1 cellular context compared by ENCODE assay signal in the genomic region with DNA sequence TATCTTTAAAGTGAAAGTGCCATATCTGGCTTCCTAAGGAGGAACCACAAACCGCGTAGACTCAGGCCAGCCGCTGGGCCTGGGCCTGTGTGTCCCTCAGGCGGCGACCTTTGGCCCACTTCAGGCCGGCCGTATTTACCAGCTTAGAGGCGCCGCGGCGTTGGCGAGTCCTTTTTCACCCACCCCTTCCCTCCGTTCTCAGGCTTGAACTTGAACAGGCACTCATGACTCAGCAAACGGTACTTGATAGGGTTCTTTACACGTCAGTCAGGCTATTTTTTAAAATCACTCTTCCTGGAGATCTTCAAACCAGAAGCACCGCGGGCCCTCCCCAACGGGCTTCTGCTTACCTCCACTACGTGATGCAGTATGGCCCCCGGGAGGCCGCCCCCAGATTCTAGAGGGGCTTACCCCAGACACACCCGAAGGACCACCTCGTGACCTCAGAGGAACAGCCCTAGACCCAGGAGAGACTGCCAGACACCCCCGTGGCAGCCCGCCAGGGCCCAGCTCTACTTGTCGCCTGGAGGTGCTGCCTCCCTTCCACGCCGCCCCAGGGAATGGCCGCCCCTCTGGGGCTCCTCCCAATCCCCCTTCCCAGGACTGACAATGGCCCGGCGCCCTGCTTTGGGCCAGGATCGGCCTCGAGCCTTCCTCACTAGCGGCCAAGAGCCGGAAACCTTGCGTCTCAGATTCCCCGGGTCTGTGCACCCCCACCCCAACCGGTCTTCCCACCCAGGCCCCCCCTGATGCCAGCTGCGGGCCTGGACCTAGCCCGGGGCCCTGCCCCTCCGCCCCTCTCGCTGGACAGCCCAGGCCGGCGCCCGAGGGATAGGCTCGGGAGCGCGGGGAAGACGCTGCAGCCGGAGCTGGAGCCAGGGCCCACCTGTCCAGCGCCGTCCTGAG.
A peak's percentile ranks its signal among the peaks of the same experiment; 100 is the strongest.
TF ChIP-seq lines count a peak whose summit lies in the region.

No MANE protein-coding gene starts in this region.

TF ChIP-seq in HCT116, 20 proteins besides CTCF, POLR2A, EP300 and RAD21 (continued from another document):
- TF ChIP-seq, protein P1, sequence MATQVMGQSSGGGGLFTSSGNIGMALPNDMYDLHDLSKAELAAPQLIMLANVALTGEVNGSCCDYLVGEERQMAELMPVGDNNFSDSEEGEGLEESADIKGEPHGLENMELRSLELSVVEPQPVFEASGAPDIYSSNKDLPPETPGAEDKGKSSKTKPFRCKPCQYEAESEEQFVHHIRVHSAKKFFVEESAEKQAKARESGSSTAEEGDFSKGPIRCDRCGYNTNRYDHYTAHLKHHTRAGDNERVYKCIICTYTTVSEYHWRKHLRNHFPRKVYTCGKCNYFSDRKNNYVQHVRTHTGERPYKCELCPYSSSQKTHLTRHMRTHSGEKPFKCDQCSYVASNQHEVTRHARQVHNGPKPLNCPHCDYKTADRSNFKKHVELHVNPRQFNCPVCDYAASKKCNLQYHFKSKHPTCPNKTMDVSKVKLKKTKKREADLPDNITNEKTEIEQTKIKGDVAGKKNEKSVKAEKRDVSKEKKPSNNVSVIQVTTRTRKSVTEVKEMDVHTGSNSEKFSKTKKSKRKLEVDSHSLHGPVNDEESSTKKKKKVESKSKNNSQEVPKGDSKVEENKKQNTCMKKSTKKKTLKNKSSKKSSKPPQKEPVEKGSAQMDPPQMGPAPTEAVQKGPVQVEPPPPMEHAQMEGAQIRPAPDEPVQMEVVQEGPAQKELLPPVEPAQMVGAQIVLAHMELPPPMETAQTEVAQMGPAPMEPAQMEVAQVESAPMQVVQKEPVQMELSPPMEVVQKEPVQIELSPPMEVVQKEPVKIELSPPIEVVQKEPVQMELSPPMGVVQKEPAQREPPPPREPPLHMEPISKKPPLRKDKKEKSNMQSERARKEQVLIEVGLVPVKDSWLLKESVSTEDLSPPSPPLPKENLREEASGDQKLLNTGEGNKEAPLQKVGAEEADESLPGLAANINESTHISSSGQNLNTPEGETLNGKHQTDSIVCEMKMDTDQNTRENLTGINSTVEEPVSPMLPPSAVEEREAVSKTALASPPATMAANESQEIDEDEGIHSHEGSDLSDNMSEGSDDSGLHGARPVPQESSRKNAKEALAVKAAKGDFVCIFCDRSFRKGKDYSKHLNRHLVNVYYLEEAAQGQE (IDR thresholded peaks at IDR 0.05; ENCODE audit: low read depth): no peak
- TF ChIP-seq, protein P2, sequence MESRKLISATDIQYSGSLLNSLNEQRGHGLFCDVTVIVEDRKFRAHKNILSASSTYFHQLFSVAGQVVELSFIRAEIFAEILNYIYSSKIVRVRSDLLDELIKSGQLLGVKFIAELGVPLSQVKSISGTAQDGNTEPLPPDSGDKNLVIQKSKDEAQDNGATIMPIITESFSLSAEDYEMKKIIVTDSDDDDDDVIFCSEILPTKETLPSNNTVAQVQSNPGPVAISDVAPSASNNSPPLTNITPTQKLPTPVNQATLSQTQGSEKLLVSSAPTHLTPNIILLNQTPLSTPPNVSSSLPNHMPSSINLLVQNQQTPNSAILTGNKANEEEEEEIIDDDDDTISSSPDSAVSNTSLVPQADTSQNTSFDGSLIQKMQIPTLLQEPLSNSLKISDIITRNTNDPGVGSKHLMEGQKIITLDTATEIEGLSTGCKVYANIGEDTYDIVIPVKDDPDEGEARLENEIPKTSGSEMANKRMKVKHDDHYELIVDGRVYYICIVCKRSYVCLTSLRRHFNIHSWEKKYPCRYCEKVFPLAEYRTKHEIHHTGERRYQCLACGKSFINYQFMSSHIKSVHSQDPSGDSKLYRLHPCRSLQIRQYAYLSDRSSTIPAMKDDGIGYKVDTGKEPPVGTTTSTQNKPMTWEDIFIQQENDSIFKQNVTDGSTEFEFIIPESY (IDR thresholded peaks at IDR 0.05; ENCODE audit: extremely low read depth, insufficient replicate concordance, low read length): no peak
- TF ChIP-seq ZFX (IDR thresholded peaks at IDR 0.05) (peak; percentile 58; the same call in 1 of the 2 replicates), EZH2phosphoT487 (IDR thresholded peaks at IDR 0.05; ENCODE audit: borderline replicate concordance) (no peak), FOSL1 (IDR thresholded peaks at IDR 0.05; ENCODE audit: low read depth) (0 out of 2 replicates have a peak, but pooled peaks have one; percentile 22), SRF (IDR thresholded peaks at IDR 0.05; ENCODE audit: low read depth) (0 out of 2 replicates have a peak, but pooled peaks have one; percentile 44), ELF1 (IDR thresholded peaks at IDR 0.05; ENCODE audit: borderline replicate concordance, low read depth) (no peak), ZNF274 (IDR thresholded peaks at IDR 0.05; ENCODE audit: low read depth, low read length) (no peak), EGR1 (IDR thresholded peaks at IDR 0.05; ENCODE audit: low read depth) (0 out of 2 replicates have a peak, but pooled peaks have one; percentile 27), CEBPB (IDR thresholded peaks at IDR 0.05; ENCODE audit: low read depth) (no peak; the same call in 1 of the 2 replicates), POLR2AphosphoS5 (IDR thresholded peaks at IDR 0.05; ENCODE audit: low read depth, low read length) (no peak), YY1 (IDR thresholded peaks at IDR 0.05; ENCODE audit: extremely low read depth, insufficient replicate concordance, low read depth, low read length) (peak; percentile 79), SP1 (IDR thresholded peaks at IDR 0.05; ENCODE audit: low read depth) (peak; percentile 71), JUND (IDR thresholded peaks at IDR 0.05) (no peak; the same call in 1 of the 2 replicates), TCF7L2 (IDR thresholded peaks at IDR 0.05; ENCODE audit: borderline replicate concordance, extremely low read depth, insufficient read depth, insufficient read length) (peak; percentile 78)
- TF ChIP-seq, protein P3, sequence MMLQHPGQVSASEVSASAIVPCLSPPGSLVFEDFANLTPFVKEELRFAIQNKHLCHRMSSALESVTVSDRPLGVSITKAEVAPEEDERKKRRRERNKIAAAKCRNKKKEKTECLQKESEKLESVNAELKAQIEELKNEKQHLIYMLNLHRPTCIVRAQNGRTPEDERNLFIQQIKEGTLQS (IDR thresholded peaks at IDR 0.05): no peak
- TF ChIP-seq, protein P4, sequence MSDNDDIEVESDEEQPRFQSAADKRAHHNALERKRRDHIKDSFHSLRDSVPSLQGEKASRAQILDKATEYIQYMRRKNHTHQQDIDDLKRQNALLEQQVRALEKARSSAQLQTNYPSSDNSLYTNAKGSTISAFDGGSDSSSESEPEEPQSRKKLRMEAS (IDR thresholded peaks at IDR 0.05): 0 out of 2 replicates have a peak, but pooled peaks have one; percentile 41
